25 cellular contexts compared by ENCODE assay signal in genomic region chr15:62999923-63000484, GRCh38. TPM values are rescaled to one million over a fixed set of nuclear protein-coding genes. Genes with fewer than 3 reads are reported as not detected.
DNase-seq lines count a peak whose midpoint lies in the region; ATAC-seq, FAIRE-seq and TF ChIP-seq lines count a peak whose summit lies in the region.
"Had no signal": no experiment of that assay in that cellular context is flagged by ENCODE, and none has a peak within 500 bp of the region (broad histone marks: within the 10 kb centered on the region; RNA-seq: fewer than 3 reads in every experiment).

No MANE protein-coding gene starts in this region.

- no peaks in the 10 kb centered on the region for H3K79me1 ChIP-seq in mesendoderm (ENCODE audit: low read length)

- CTCF ChIA-PET in SK-N-SH (lab: Yijun Ruan, JAX): interaction anchor here (0.9 to 1.4 kb wide), 3 partner anchors 10 to 59 kb away, joined by 3 to 8 read pairs (median 4); no protein-coding TSS in a partner anchor

- H3K4me2 ChIP-seq in SK-N-SH (no peak overlapping the region), mesendoderm (ENCODE audit: low read length) (no peak overlapping the region)
- H3K4me2 ChIP-seq: smooth muscle cell had no signal

- DNase-seq in SK-N-SH (peak; percentile 40), endodermal cell (peak; percentile 51), mesendoderm (peak; percentile 21), kidney (no peak), H7 (no peak)
- no peak for DNase-seq in activated T-cell treated with anti-CD3 and anti-CD28 coated beads, Interleukin-2, amount 50 U/mL, for 24 hours
- DNase-seq: 8988T; activated CD4-positive, alpha-beta T cell treated with anti-CD3 and anti-CD28 coated beads, Interleukin-2, amount 10 ng/mL, durations not matched to agents 24 days and 14 days; activated naive CD8-positive, alpha-beta T cell treated with anti-CD3 and anti-CD28 coated beads for 36 hours; GF-D8; Karpas-422; left colon; natural killer cell; NCI-H1092; NCI-H2029 treated with DMSO at 0.1 percent for 48 hours; NCI-H446; PC-9; psoas muscle; stimulated activated naive B cell treated with anti-CD40 and anti-IgM and Interleukin-4, amounts not matched to agents 10 μg/mL and 1 μg/mL and 100 μg/mL, for 72 hours had no signal

- intact Hi-C loops in kidney (cut with DNase I): loop anchor here (10.0 kb wide), 1 partner anchor 55 kb away; no protein-coding TSS in a partner anchor

- H2BK120ac ChIP-seq in mesendoderm (ENCODE audit: low read depth, low read length): no peak overlapping the region

- 88% methylated on average over 6 of the region's 11 CpGs for WGBS in SK-N-SH (ENCODE audit: low lambda C conversion rate)
- 71 to 84% methylated on average over 9 to 11 of the region's 11 CpGs for WGBS in endodermal cell (ENCODE audit: insufficient coverage in 1 of 2, insufficient read length in 1 of 2), 2 experiments
- no CpG with 5 or more reads among the region's 11 CpGs for WGBS in mesendoderm (ENCODE audit: extremely low coverage, insufficient coverage, low lambda C conversion rate)

- no peak overlapping the region for H3K27ac Mint-ChIP-seq in endodermal cell
- no peak overlapping the region for H3K27ac Mint-ChIP-seq in activated T-cell treated with anti-CD3 and anti-CD28 coated beads, Interleukin-2, amount 50 U/mL, for 24 hours
- H3K27ac Mint-ChIP-seq: activated CD4-positive, alpha-beta T cell treated with anti-CD3 and anti-CD28 coated beads, Interleukin-2, amount 10 ng/mL, durations not matched to agents 24 days and 14 days; activated naive CD8-positive, alpha-beta T cell treated with anti-CD3 and anti-CD28 coated beads for 36 hours; activated T-helper 2 cell treated with anti-CD3 and anti-CD28 coated beads, Interferon-gamma antibody, Interleukin-2, Interleukin-4, amounts not matched to agents 10 μg/mL and 5 μg/mL and 100 μg/mL, durations not matched to agents 14 hours and 24 hours and 36 hours; natural killer cell; stimulated activated naive B cell treated with anti-CD40 and anti-IgM and Interleukin-4, amounts not matched to agents 10 μg/mL and 1 μg/mL and 100 μg/mL, for 72 hours had no signal

- H4K5ac ChIP-seq in mesendoderm (ENCODE audit: low read length): no peak overlapping the region

- no peak overlapping the region for H2AK5ac ChIP-seq in mesendoderm (ENCODE audit: low read length)

- no peak overlapping the region for H3K4me3 ChIP-seq in SK-N-SH (ENCODE audit: low read depth in 2 of 2, low read length in 1 of 2)
- H3K4me3 ChIP-seq in endodermal cell (ENCODE audit: low read length): no peak overlapping the region
- no peak overlapping the region for H3K4me3 ChIP-seq in mesendoderm (ENCODE audit: low read length)
- H3K4me3 ChIP-seq in kidney (ENCODE audit: low read length in 2 of 2): no peak overlapping the region
- H3K4me3 ChIP-seq in H7 (ENCODE audit: insufficient read depth, low read depth, low read length): no peak overlapping the region
- H3K4me3 ChIP-seq: gastroesophageal sphincter, PC-9, psoas muscle, smooth muscle cell, testis had no signal

- no peaks in the 10 kb centered on the region for H3K36me3 ChIP-seq in SK-N-SH (replicated peaks in 1 of 2; ENCODE audit: control insufficient read depth in 1 of 2, insufficient read depth in 2 of 2, low read length in 1 of 2)
- no peaks in the 10 kb centered on the region for H3K36me3 ChIP-seq in endodermal cell (ENCODE audit: control insufficient read depth, insufficient read depth, low read length)
- H3K36me3 ChIP-seq in mesendoderm (ENCODE audit: control insufficient read depth, insufficient read depth, low read length): no peaks in the 10 kb centered on the region
- no peaks in the 10 kb centered on the region for H3K36me3 ChIP-seq in kidney (ENCODE audit: control insufficient read depth in 1 of 2, insufficient read depth in 2 of 2, low read length in 2 of 2)
- no peaks in the 10 kb centered on the region for H3K36me3 ChIP-seq in H7 (replicated peaks; ENCODE audit: control insufficient read depth, insufficient read depth, low read length)
- H3K36me3 ChIP-seq: gastroesophageal sphincter had no signal

- no peak for TF ChIP-seq RAD21 in SK-N-SH (IDR thresholded peaks at IDR 0.05; ENCODE audit: low read length)

- no peaks in the 10 kb centered on the region for H3K27me3 Mint-ChIP-seq in endodermal cell (ENCODE audit: insufficient read depth)
- peaks cover 3% of the 10 kb centered on the region for H3K27me3 Mint-ChIP-seq in activated T-cell treated with anti-CD3 and anti-CD28 coated beads, Interleukin-2, amount 50 U/mL, for 24 hours

- no peak overlapping the region for H2BK15ac ChIP-seq in mesendoderm (replicated peaks; ENCODE audit: low read depth)

- no peak overlapping the region for H3K4me3 Mint-ChIP-seq in endodermal cell
- no peak overlapping the region for H3K4me3 Mint-ChIP-seq in activated T-cell treated with anti-CD3 and anti-CD28 coated beads, Interleukin-2, amount 50 U/mL, for 24 hours
- H3K4me3 Mint-ChIP-seq: activated CD4-positive, alpha-beta T cell treated with anti-CD3 and anti-CD28 coated beads, Interleukin-2, amount 10 ng/mL, durations not matched to agents 24 days and 14 days; activated naive CD8-positive, alpha-beta T cell treated with anti-CD3 and anti-CD28 coated beads for 36 hours; natural killer cell; stimulated activated naive B cell treated with anti-CD40 and anti-IgM and Interleukin-4, amounts not matched to agents 10 μg/mL and 1 μg/mL and 100 μg/mL, for 72 hours had no signal

- ATAC-seq in SK-N-SH treated with all-trans-retinoic acid at 6 μM for 48 hours (no peak), GM19463 (IDR thresholded peaks at IDR 0.05; ENCODE audit: unreplicated experiment) (no peak)
- ATAC-seq: gastroesophageal sphincter; left colon; natural killer cell; psoas muscle; stimulated activated naive B cell treated with anti-CD40 and anti-IgM and Interleukin-4, amounts not matched to agents 10 μg/mL and 1 μg/mL and 100 μg/mL, for 72 hours had no signal

- no peaks in the 10 kb centered on the region for H3K36me3 Mint-ChIP-seq in endodermal cell (ENCODE audit: low read depth)
- no peaks in the 10 kb centered on the region for H3K36me3 Mint-ChIP-seq in activated T-cell treated with anti-CD3 and anti-CD28 coated beads, Interleukin-2, amount 50 U/mL, for 24 hours (ENCODE audit: low read depth)
- H3K36me3 Mint-ChIP-seq: activated naive CD8-positive, alpha-beta T cell treated with anti-CD3 and anti-CD28 coated beads for 36 hours; natural killer cell; stimulated activated naive B cell treated with anti-CD40 and anti-IgM and Interleukin-4, amounts not matched to agents 10 μg/mL and 1 μg/mL and 100 μg/mL, for 72 hours had no signal

- no peak overlapping the region for H3K56ac ChIP-seq in mesendoderm (ENCODE audit: low read length)

- no peak overlapping the region for H3K23ac ChIP-seq in mesendoderm (ENCODE audit: low read length)

- no peak for FAIRE-seq in kidney (lab: Jason Lieb, UNC)

- H3K4me1 Mint-ChIP-seq in endodermal cell: peaks cover 39% of the 10 kb centered on the region
- H3K4me1 Mint-ChIP-seq in activated T-cell treated with anti-CD3 and anti-CD28 coated beads, Interleukin-2, amount 50 U/mL, for 24 hours (ENCODE audit: low read depth): no peaks in the 10 kb centered on the region
- H3K4me1 Mint-ChIP-seq: activated CD4-positive, alpha-beta T cell treated with anti-CD3 and anti-CD28 coated beads, Interleukin-2, amount 10 ng/mL, durations not matched to agents 24 days and 14 days; activated naive CD8-positive, alpha-beta T cell treated with anti-CD3 and anti-CD28 coated beads for 36 hours; natural killer cell; stimulated activated naive B cell treated with anti-CD40 and anti-IgM and Interleukin-4, amounts not matched to agents 10 μg/mL and 1 μg/mL and 100 μg/mL, for 72 hours had no signal

- H3K27me3 ChIP-seq in SK-N-SH (ENCODE audit: insufficient read depth) (no peaks in the 10 kb centered on the region), endodermal cell (ENCODE audit: control insufficient read depth, insufficient read depth, low read length, poor library complexity, severe bottlenecking) (no peaks in the 10 kb centered on the region), mesendoderm (ENCODE audit: insufficient read depth, low read length, poor library complexity) (no peaks in the 10 kb centered on the region), H7 (ENCODE audit: control insufficient read depth, insufficient read depth, low read length) (no peaks in the 10 kb centered on the region)
- H3K27me3 ChIP-seq: gastroesophageal sphincter, testis had no signal

- H3K9me2 ChIP-seq in SK-N-SH: no peaks in the 10 kb centered on the region

- H4K20me1 ChIP-seq in SK-N-SH (ENCODE audit: insufficient read depth): no peaks in the 10 kb centered on the region

- H3K4me1 ChIP-seq in SK-N-SH (ENCODE audit: control insufficient read depth in 1 of 2, insufficient read depth in 2 of 2, low read depth in 1 of 2, low read length in 1 of 2) (peaks cover 6% of the 10 kb centered on the region in 2 experiments; a peak in 2 of 4 replicates), endodermal cell (ENCODE audit: control insufficient read depth, insufficient read depth, low read length) (peaks cover 16% of the 10 kb centered on the region), mesendoderm (ENCODE audit: control insufficient read depth, low read depth, low read length) (no peaks in the 10 kb centered on the region), kidney (ENCODE audit: control insufficient read depth in 1 of 2, insufficient read depth in 1 of 2, low read depth in 1 of 2, low read length in 2 of 2) (no peaks in the 10 kb centered on the region)
- H3K4me1 ChIP-seq: gastroesophageal sphincter, psoas muscle had no signal

- H2BK5ac ChIP-seq in mesendoderm (ENCODE audit: low read length): no peak overlapping the region

- no peaks in the 10 kb centered on the region for H3K9me3 Mint-ChIP-seq in endodermal cell
- no peaks in the 10 kb centered on the region for H3K9me3 Mint-ChIP-seq in activated T-cell treated with anti-CD3 and anti-CD28 coated beads, Interleukin-2, amount 50 U/mL, for 24 hours
- H3K9me3 Mint-ChIP-seq: activated CD4-positive, alpha-beta T cell treated with anti-CD3 and anti-CD28 coated beads, Interleukin-2, amount 10 ng/mL, durations not matched to agents 24 days and 14 days; activated naive CD8-positive, alpha-beta T cell treated with anti-CD3 and anti-CD28 coated beads for 36 hours; activated T-helper 2 cell treated with anti-CD3 and anti-CD28 coated beads, Interferon-gamma antibody, Interleukin-2, Interleukin-4, amounts not matched to agents 10 μg/mL and 5 μg/mL and 100 μg/mL, durations not matched to agents 14 hours and 24 hours and 36 hours; natural killer cell; stimulated activated naive B cell treated with anti-CD40 and anti-IgM and Interleukin-4, amounts not matched to agents 10 μg/mL and 1 μg/mL and 100 μg/mL, for 72 hours had no signal

- H3K4ac ChIP-seq in mesendoderm (ENCODE audit: low read depth, low read length): no peak overlapping the region

- H3K27ac ChIP-seq in SK-N-SH (ENCODE audit: low read depth in 2 of 2, low read length in 1 of 2) (peak overlapping the region in 1 of 2 experiments; percentile 51; a peak in 1 of 4 replicates), endodermal cell (ENCODE audit: low read depth, low read length) (peak overlapping the region; percentile 51), mesendoderm (ENCODE audit: low read depth, low read length) (no peak overlapping the region), kidney (ENCODE audit: low read depth in 2 of 2, low read length in 2 of 2) (no peak overlapping the region)
- H3K27ac ChIP-seq: gastroesophageal sphincter, psoas muscle, testis had no signal

- no peak overlapping the region for H4K8ac ChIP-seq in mesendoderm (ENCODE audit: low read depth, low read length)

- no peaks in the 10 kb centered on the region for H3K79me2 ChIP-seq in SK-N-SH (ENCODE audit: insufficient read depth)
- H3K79me2 ChIP-seq in mesendoderm (ENCODE audit: control insufficient read depth, insufficient read depth, low read length): no peaks in the 10 kb centered on the region

- H3K9me3 ChIP-seq in SK-N-SH (no peaks in the 10 kb centered on the region), endodermal cell (ENCODE audit: control insufficient read depth, low read length) (no peaks in the 10 kb centered on the region), kidney (ENCODE audit: control insufficient read depth in 1 of 2, low read length in 2 of 2) (no peaks in the 10 kb centered on the region)
- H3K9me3 ChIP-seq: gastroesophageal sphincter, psoas muscle, testis had no signal

- no peak overlapping the region for H3K9ac ChIP-seq in SK-N-SH
- H3K9ac ChIP-seq in endodermal cell (ENCODE audit: extremely low read depth, low read length, poor library complexity, severe bottlenecking): no peak overlapping the region
- no peak overlapping the region for H3K9ac ChIP-seq in mesendoderm (ENCODE audit: low read length)
- no peak overlapping the region for H3K9ac ChIP-seq in kidney (ENCODE audit: low read length in 2 of 2)

- peaks cover 7% of the 10 kb centered on the region for H3F3A ChIP-seq in SK-N-SH (replicated peaks; ENCODE audit: insufficient read depth)

- H2AFZ ChIP-seq in SK-N-SH (ENCODE audit: low read depth): no peak overlapping the region
- H2AFZ ChIP-seq: PC-9 had no signal

- POLR2A ChIA-PET in SK-N-SH (lab: Yijun Ruan, JAX): no interaction called here

- no peak for TF ChIP-seq CTCF in SK-N-SH (IDR thresholded peaks at IDR 0.05)
- TF ChIP-seq CTCF in endodermal cell (conservative IDR thresholded peaks at IDR 0.05): no peak
- no peak for TF ChIP-seq CTCF in kidney (IDR thresholded peaks at IDR 0.05; ENCODE audit: borderline replicate concordance, extremely low read depth, insufficient read depth)

- no peak for TF ChIP-seq EP300 in SK-N-SH (IDR thresholded peaks at IDR 0.05; ENCODE audit: borderline replicate concordance in 1 of 2, low read depth in 1 of 2, low read length in 1 of 2)

- no peak overlapping the region for H3K18ac ChIP-seq in mesendoderm (ENCODE audit: low read length)

RNA-seq across cellular contexts. Expression of gene TPM1, which starts 42.5 kb away (rescaled TPM):
- polyA plus RNA-seq in SK-N-SH (2012; rRNA removed): 1,371 and 1,764 TPM in 2 replicates
- polyA plus RNA-seq in SK-N-SH (2012; cell fraction: cytosol; rRNA removed): 1,590 and 2,049 TPM in 2 replicates
- polyA plus RNA-seq in SK-N-SH (2012; cell fraction: nucleus; rRNA removed): 2,523 and 2,991 TPM in 2 replicates
- 100 to 1,000 TPM; 245 to 363 TPM for total RNA-seq in endodermal cell
- polyA plus RNA-seq in endodermal cell (2013, experiment 1 of 2): 264 TPM
- polyA plus RNA-seq in endodermal cell (2013, experiment 2 of 2): 314 TPM
- polyA plus RNA-seq in mesendoderm (2013, experiment 1 of 2): 419 TPM
- polyA plus RNA-seq in mesendoderm (2013, experiment 2 of 2): 425 TPM
- total RNA-seq in kidney: 473 TPM
- polyA plus RNA-seq in kidney (ENCODE audit: insufficient read depth, low read depth, low replicate concordance): 252 TPM
- total RNA-seq in H7 (2014; rRNA removed; shearing (Covaris generic)): 274 and 292 TPM in 2 replicates

Comparison
In these comparisons a context has a peak if more than half of its experiments do, and no peak if none do; other contexts are left out.
1. DNase-seq: peak in SK-N-SH (single experiment), endodermal cell (single experiment) and mesendoderm (single experiment); none in kidney (single experiment), H7 (single experiment) and activated T-cell treated with anti-CD3 and anti-CD28 coated beads, Interleukin-2, amount 50 U/mL, for 24 hours (single experiment).